In genomic region chr19:45370410-45371204, GRCh38 we compare ENCODE assay signal across 7 cellular contexts.
DNase-seq lines count a peak whose midpoint lies in the region; ATAC-seq, FAIRE-seq and TF ChIP-seq lines count a peak whose summit lies in the region.

TSS of gene ERCC2 (minus strand) at chr19:45370573. CDS start at chr19:45370540, 33 bp downstream.

- peak; percentile 92 for FAIRE-seq in GM18507 (lab: Jason Lieb, UNC)

- ATAC-seq in HG02981 (IDR thresholded peaks at IDR 0.05; ENCODE audit: unreplicated experiment) = peak; percentile 93

- in situ Hi-C loops in astrocyte of the spinal cord (cut with HindIII; ENCODE audit: low sequenced_read_pairs) = no loop called here

- peak; percentile 100 for DNase-seq in GM18507 (ENCODE audit: extremely low spot score, insufficient read length, low read depth)
- DNase-seq in NCI-H2081 (lab: John Stamatoyannopoulos, UW) = peak; percentile 97 to 99
- peak; percentile 98 for DNase-seq in T1000 (lab: John Stamatoyannopoulos, UW)
- DNase-seq in astrocyte of the spinal cord (ENCODE audit: low read depth, low spot score) = peak; percentile 99
- DNase-seq in hippocampal formation (lab: John Stamatoyannopoulos, UW) = peak; percentile 95 to 99
- DNase-seq in retina = peak; percentile 97

- no peak for TF ChIP-seq CTCF in astrocyte of the spinal cord (IDR thresholded peaks at IDR 0.05; ENCODE audit: low read depth, low read length)

- peak within 1 kb of the TSS; percentile 83 for H3K4me3 ChIP-seq in astrocyte of the spinal cord (ENCODE audit: low read depth, low read length)

Comparison
In these comparisons a context has a peak if more than half of its experiments do, and no peak if none do; other contexts are left out.
1. Peak in every context shown above with its lines: DNase-seq, ATAC-seq and H3K4me3 ChIP-seq.